ENCODE assay signal across 21 cellular contexts in the genomic region with DNA sequence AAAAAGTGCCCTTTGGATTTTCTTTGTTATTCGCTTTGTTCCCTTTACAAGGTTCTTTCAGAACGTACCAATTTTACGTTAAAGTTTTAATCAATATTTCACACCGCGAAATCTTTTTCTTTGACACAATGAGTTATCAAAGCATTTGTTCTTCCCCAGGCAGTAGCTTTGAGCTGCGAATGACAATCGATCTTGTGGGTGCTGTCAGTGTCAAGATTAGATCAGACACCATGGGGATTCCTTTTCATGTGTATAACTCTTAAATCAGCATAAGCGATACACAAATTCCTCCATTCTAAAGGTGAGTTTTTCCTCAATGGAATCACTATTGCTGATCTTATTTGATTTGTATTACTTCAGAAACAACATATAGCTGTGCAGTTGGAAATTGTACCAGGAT.
"Had no signal": no experiment of that assay in that cellular context is flagged by ENCODE, and none has a peak within 500 bp of the region (broad histone marks: within the 10 kb centered on the region; RNA-seq: fewer than 3 reads in every experiment).

No MANE protein-coding gene starts in this region.

- H3K27me3 ChIP-seq: esophagus muscularis mucosa, gastrocnemius medialis, heart right ventricle, right atrium auricular region, sigmoid colon, stomach had no signal

- H3K27ac ChIP-seq: epithelial cell of prostate, esophagus muscularis mucosa, gastrocnemius medialis, heart right ventricle, left ventricle myocardium inferior, lower lobe of right lung, right atrium auricular region, sigmoid colon, skin epidermis, stomach had no signal

- H3K4me3 Mint-ChIP-seq: memory B cell; natural killer cell treated with Interleukin-12 subunit alpha and Interleukin-12 subunit beta and Interleukin-15 and Interleukin-18, amount 100 ng/mL, for 72 hours had no signal

- H3K4me3 ChIP-seq: esophagus muscularis mucosa, gastrocnemius medialis, heart right ventricle, left ventricle myocardium inferior, lower lobe of right lung, right atrium auricular region, sigmoid colon, skin epidermis, stomach had no signal

- H3K36me3 Mint-ChIP-seq: memory B cell; natural killer cell treated with Interleukin-12 subunit alpha and Interleukin-12 subunit beta and Interleukin-15 and Interleukin-18, amount 100 ng/mL, for 72 hours had no signal

- H3K9me3 ChIP-seq: esophagus muscularis mucosa, gastrocnemius medialis, heart right ventricle, left ventricle myocardium inferior, lower lobe of right lung, right atrium auricular region, sigmoid colon, stomach had no signal

- DNase-seq: effector memory CD4-positive, alpha-beta T cell; gastrocnemius medialis; heart right ventricle; hypothalamus; islet precursor cell; left ventricle myocardium inferior; lower lobe of right lung; midbrain; posterior cingulate gyrus; sigmoid colon; stimulated activated CD4-positive, alpha-beta T cell treated with anti-CD3 and anti-CD28 coated beads, Interleukin-12 subunit alpha, Interleukin-12 subunit beta, amount 100 ng/mL, for 4 hours; stimulated activated naive CD4-positive, alpha-beta T cell; stomach; substantia nigra; trophoblast cell had no signal

- H3K9me3 Mint-ChIP-seq: memory B cell; natural killer cell treated with Interleukin-12 subunit alpha and Interleukin-12 subunit beta and Interleukin-15 and Interleukin-18, amount 100 ng/mL, for 72 hours had no signal

- H3K4me1 Mint-ChIP-seq: memory B cell had no signal

- H3K36me3 ChIP-seq: esophagus muscularis mucosa, gastrocnemius medialis, heart right ventricle, left ventricle myocardium inferior, lower lobe of right lung, right atrium auricular region, sigmoid colon, stomach had no signal

- H3K27ac Mint-ChIP-seq: memory B cell; natural killer cell treated with Interleukin-12 subunit alpha and Interleukin-12 subunit beta and Interleukin-15 and Interleukin-18, amount 100 ng/mL, for 72 hours had no signal

- H3K4me1 ChIP-seq: esophagus muscularis mucosa, gastrocnemius medialis, left ventricle myocardium inferior, lower lobe of right lung, right atrium auricular region, sigmoid colon, stomach had no signal

- ATAC-seq: gastrocnemius medialis; heart right ventricle; lower lobe of right lung; natural killer cell treated with Interleukin-12 subunit alpha and Interleukin-12 subunit beta and Interleukin-15 and Interleukin-18, amount 100 ng/mL, for 72 hours had no signal
